ENCODE assay signal across 20 cellular contexts in genomic region chr9:70387663-70388062, GRCh38.
"Had no signal": no experiment of that assay in that cellular context is flagged by ENCODE, and none has a peak within 500 bp of the region (broad histone marks: within the 10 kb centered on the region; RNA-seq: fewer than 3 reads in every experiment).

No MANE protein-coding gene starts in this region.

- H3K4me3 Mint-ChIP-seq: naive B cell, nephron, type B pancreatic cell had no signal

- H3K27me3 Mint-ChIP-seq: naive B cell, type B pancreatic cell had no signal

- H3K27ac Mint-ChIP-seq: nephron, type B pancreatic cell had no signal

- H3K4me3 ChIP-seq: dorsolateral prefrontal cortex, heart left ventricle, left lung, lung, psoas muscle, stomach had no signal

- H3K9me3 Mint-ChIP-seq: naive B cell, nephron, type B pancreatic cell had no signal

- ATAC-seq: heart left ventricle, left lung, psoas muscle had no signal

- H3K27me3 ChIP-seq: dorsolateral prefrontal cortex, heart left ventricle, left lung, stomach had no signal

- H3K4me1 Mint-ChIP-seq: nephron had no signal

- H3K9me3 ChIP-seq: heart left ventricle, left lung, psoas muscle, stomach had no signal

- H3K27ac ChIP-seq: left lung, psoas muscle had no signal

- DNase-seq: cortex of kidney; dorsolateral prefrontal cortex; effector CD8-positive, alpha-beta T cell; foreskin melanocyte; heart left ventricle; hippocampal formation; kidney glomerular epithelial cell; left lung; mesendoderm; naive B cell; occipital lobe; retina; small intestine; stimulated activated CD4-positive, alpha-beta T cell treated with anti-CD3 and anti-CD28 coated beads, Interleukin-12 subunit alpha, Interleukin-12 subunit beta, amount 100 ng/mL, for 4 hours; stimulated activated naive CD4-positive, alpha-beta T cell; stomach had no signal
